27 cellular contexts compared by ENCODE assay signal in genomic region chr10:75269605-75270004, GRCh38.
"Had no signal": no experiment of that assay in that cellular context is flagged by ENCODE, and none has a peak within 500 bp of the region (broad histone marks: within the 10 kb centered on the region; RNA-seq: fewer than 3 reads in every experiment).

No MANE protein-coding gene starts in this region.

- H3K27me3 ChIP-seq: ovary, suprapubic skin, tibial nerve had no signal

- H3K4me1 ChIP-seq: prostate gland, suprapubic skin, tibial nerve had no signal

- ATAC-seq: activated CD4-positive, CD25-positive, alpha-beta regulatory T cell treated with anti-CD3 and anti-CD28 coated beads, Interleukin-2, amount 50 U/mL, for 24 hours; stimulated activated naive B cell treated with anti-CD40 and anti-IgM and Interleukin-4, amounts not matched to agents 10 μg/mL and 1 μg/mL and 100 μg/mL, for 72 hours had no signal

- H3K27ac ChIP-seq: left ventricle myocardium inferior, ovary, prostate gland, suprapubic skin, tibial nerve, WERI-Rb-1 had no signal

- H3K36me3 ChIP-seq: left ventricle myocardium inferior, ovary, prostate gland, suprapubic skin, tibial nerve, WERI-Rb-1 had no signal

- DNase-seq: activated CD4-positive, alpha-beta T cell treated with anti-CD3 and anti-CD28 coated beads for 48 hours; activated CD4-positive, alpha-beta T cell treated with anti-CD3 and anti-CD28 coated beads, Interleukin-2, amount 50 U/mL, for 48 hours; activated CD8-positive, alpha-beta memory T cell treated with anti-CD3 and anti-CD28 coated beads for 24 hours; activated effector memory CD4-positive, alpha-beta T cell treated with Interleukin-2 at 50 U/mL for 16 hours; activated naive CD4-positive, alpha-beta T cell treated with Interleukin-2 at 50 U/mL for 16 hours; anterior cingulate cortex; effector CD8-positive, alpha-beta T cell; islet precursor cell; left ventricle myocardium inferior; naive B cell; nephron progenitor cell; ovary; retina; stimulated activated CD4-positive, alpha-beta T cell treated with anti-CD3 and anti-CD28 coated beads, Interleukin-1b, Interleukin-23, amount 100 ng/mL, for 48 hours; stimulated activated CD4-positive, alpha-beta T cell treated with anti-CD3 and anti-CD28 coated beads, Interleukin-4, amount 100 ng/mL, for 4 hours; stimulated activated naive B cell treated with anti-CD40 and anti-IgM and Interleukin-4, amounts not matched to agents 10 μg/mL and 1 μg/mL and 100 μg/mL, for 72 hours; T-helper 1 cell; WERI-Rb-1 had no signal

- FAIRE-seq: bronchial epithelial cell, colon, endometrium, frontal cortex had no signal

- H3K9me3 ChIP-seq: left ventricle myocardium inferior, ovary, prostate gland, suprapubic skin, tibial nerve had no signal

- H3K4me3 ChIP-seq: left ventricle myocardium inferior, ovary, prostate gland, smooth muscle cell, suprapubic skin, tibial nerve had no signal

- H3K4me2 ChIP-seq: smooth muscle cell had no signal
